ENCODE assay signal across 8 cellular contexts in genomic region chr5:72818866-72819534, GRCh38. TPM values are rescaled to one million over a fixed set of nuclear protein-coding genes. Genes with fewer than 3 reads are reported as not detected.
DNase-seq lines count a peak whose midpoint lies in the region; ATAC-seq, FAIRE-seq and TF ChIP-seq lines count a peak whose summit lies in the region.

No MANE protein-coding gene starts in this region.

- intact Hi-C loops in colonic mucosa (cut with DNase I): loop anchor here (5.0 kb wide), 1 partner anchor 207 kb away; no protein-coding TSS in a partner anchor
- intact Hi-C loops in HepG2 (cut with micrococcal nuclease; ENCODE audit: unreplicated experiment): loop anchor here (1.0 kb wide), 3 partner anchors 29 to 453 kb away; no protein-coding TSS in a partner anchor

- TF ChIP-seq EP300 in HepG2 (IDR thresholded peaks at IDR 0.05; ENCODE audit: low read depth in 2 of 2, low read length in 2 of 2): no peak
- no peak for TF ChIP-seq EP300 in HepG2 (CRISPR knock-in tag; IDR thresholded peaks at IDR 0.05; ENCODE audit: borderline replicate concordance)

- H2AFZ ChIP-seq in HepG2 (ENCODE audit: low read length): no peak overlapping the region

- peaks cover 0 to 38% (median 11%) of the 10 kb centered on the region in 11 experiments; a peak in 8 of 22 replicates for H4K20me1 ChIP-seq in BLaER1 treated with 17β-estradiol and CSF1 and Interleukin-3, amounts not matched to agents 10 nM and 100 nM
- no peaks in the 10 kb centered on the region for H4K20me1 ChIP-seq in HepG2 (ENCODE audit: insufficient read depth, low read length)

- no TSS peak for BruUV-seq in HepG2 (replicated peaks; lab: Mats Ljungman, UMichigan)

- peak; percentile 61 for FAIRE-seq in HepG2 (lab: Jason Lieb, UNC)

- no peak overlapping the region for H3K27ac ChIP-seq in BLaER1 treated with 17β-estradiol and CSF1 and Interleukin-3, amounts not matched to agents 10 nM and 100 nM
- H3K27ac ChIP-seq in VCaP: no peak overlapping the region
- no peak overlapping the region for H3K27ac ChIP-seq in colonic mucosa
- no peak overlapping the region for H3K27ac ChIP-seq in HepG2 (ENCODE audit: extremely low read length, insufficient read depth, low read length)

- CTCF ChIA-PET in HepG2 (lab: Yijun Ruan, JAX; ENCODE audit: low intra/inter-chr PET ratio, low total read pairs): interaction anchor here (1.4 kb wide), 1 partner anchor 207 kb away, joined by 9 read pairs; no protein-coding TSS in a partner anchor

- H3K4me1 ChIP-seq in BLaER1 treated with 17β-estradiol and CSF1 and Interleukin-3, amounts not matched to agents 10 nM and 100 nM: peaks cover 32 to 56% (median 45%) of the 10 kb centered on the region in 10 experiments
- H3K4me1 ChIP-seq in colonic mucosa (peaks cover 9% of the 10 kb centered on the region), HepG2 (ENCODE audit: insufficient read depth, low read length) (peaks cover 22% of the 10 kb centered on the region)

- H3K36me3 ChIP-seq in BLaER1 treated with 17β-estradiol and CSF1 and Interleukin-3, amounts not matched to agents 10 nM and 100 nM: 0 out of 22 replicates have a peak, but pooled peaks cover 0 to 7% (median 0%) of the 10 kb centered on the region in 11 experiments
- no peaks in the 10 kb centered on the region for H3K36me3 ChIP-seq in colonic mucosa
- H3K36me3 ChIP-seq in HepG2 (replicated peaks in 1 of 2; ENCODE audit: control insufficient read depth in 1 of 2, insufficient read depth in 2 of 2, low read length in 2 of 2): no peaks in the 10 kb centered on the region

- TF ChIP-seq POLR2A in HepG2 (IDR thresholded peaks at IDR 0.05; ENCODE audit: insufficient read depth in 1 of 2, low read depth in 2 of 2, low read length in 2 of 2): no peak

- peak; percentile 37 for ATAC-seq in GM21786 (IDR thresholded peaks at IDR 0.05; ENCODE audit: unreplicated experiment)
- no peak for ATAC-seq in HepG2

- H3K4me3 ChIP-seq in BLaER1 treated with 17β-estradiol and CSF1 and Interleukin-3, amounts not matched to agents 10 nM and 100 nM: no peak overlapping the region
- H3K4me3 ChIP-seq in colonic mucosa: no peak overlapping the region
- no peak overlapping the region for H3K4me3 ChIP-seq in HepG2 (replicated peaks in 1 of 3; ENCODE audit: insufficient read depth in 1 of 3, low read depth in 2 of 3, low read length in 3 of 3)

- POLR2A ChIA-PET in HepG2 (lab: Yijun Ruan, JAX): interaction anchor here (0.6 kb wide), 1 partner anchor 208 kb away, joined by 3 read pairs; no protein-coding TSS in a partner anchor

- 31% methylated on average over 5 of the region's 5 CpGs for WGBS in HepG2 (ENCODE audit: low lambda C conversion rate)

- H3K27me3 ChIP-seq in BLaER1 treated with 17β-estradiol and CSF1 and Interleukin-3, amounts not matched to agents 10 nM and 100 nM: no peaks in the 10 kb centered on the region
- H3K27me3 ChIP-seq in colonic mucosa: no peaks in the 10 kb centered on the region
- H3K27me3 ChIP-seq in HepG2 (ENCODE audit: control insufficient read depth in 1 of 2, insufficient read depth in 2 of 2, low read length in 2 of 2): no peaks in the 10 kb centered on the region

- no peaks in the 10 kb centered on the region for H3K79me2 ChIP-seq in HepG2 (ENCODE audit: insufficient read depth, low read length)

- TF ChIP-seq RAD21 in HepG2 (CRISPR knock-in tag; IDR thresholded peaks at IDR 0.05): no peak

- H3K9me3 ChIP-seq in BLaER1 treated with 17β-estradiol and CSF1 and Interleukin-3, amounts not matched to agents 10 nM and 100 nM (replicated peaks in 1 of 11): no peaks in the 10 kb centered on the region
- H3K9me3 ChIP-seq in colonic mucosa (no peaks in the 10 kb centered on the region), HepG2 (ENCODE audit: low read length) (no peaks in the 10 kb centered on the region)

- TF ChIP-seq CTCF in VCaP (conservative IDR thresholded peaks at IDR 0.05) (peak; percentile 74), colonic mucosa (IDR thresholded peaks at IDR 0.05) (peak; percentile 62), HepG2 (CRISPR knock-in tag; IDR thresholded peaks at IDR 0.05) (peak; percentile 78)

- H3K4me2 ChIP-seq in BLaER1 treated with 17β-estradiol and CSF1 and Interleukin-3, amounts not matched to agents 10 nM and 100 nM: peak overlapping the region; percentile 27 to 97 (median 87)
- H3K4me2 ChIP-seq in HepG2 (ENCODE audit: low read depth, low read length): 0 out of 2 replicates have a peak overlapping the region, but pooled peaks have one; percentile 2

- H3K9ac ChIP-seq in BLaER1 treated with 17β-estradiol and CSF1 and Interleukin-3, amounts not matched to agents 10 nM and 100 nM: no peak overlapping the region; a peak in 1 of 22 replicates
- H3K9ac ChIP-seq in colonic mucosa (ENCODE audit: low read depth in 2 of 2, low read length in 2 of 2) (no peak overlapping the region), HepG2 (ENCODE audit: insufficient read depth, low read depth, low read length) (no peak overlapping the region)

- DNase-seq in NCI-H2029 treated with DMSO at 0.1 percent for 48 hours (lab: John Stamatoyannopoulos, UW) (peak; percentile 55), colonic mucosa (peak; percentile 77), HepG2 (ENCODE audit: low spot score) (peak; percentile 53)
- peak; percentile 54 for DNase-seq in stimulated activated CD4-positive, alpha-beta T cell treated with anti-CD3 and anti-CD28 coated beads, Interleukin-4, amount 100 ng/mL, for 1 hour
- DNase-seq in activated CD4-positive, CD25-positive, alpha-beta regulatory T cell treated with anti-CD3 and anti-CD28 coated beads, Interleukin-2, amount 50 U/mL, for 72 hours: no peak

- in situ Hi-C loops in HepG2 (cut with HindIII; ENCODE audit: extremely low pct_ligation_motif_present, low pct_unique_long_range_greater_than_20kb): loop anchor here (5.0 to 10.0 kb wide), 2 partner anchors 207 to 454 kb away; no protein-coding TSS in a partner anchor

TF ChIP-seq in HepG2, 621 proteins besides CTCF, POLR2A, EP300 and RAD21 (continues in another document):
- TF ChIP-seq NR2F6 (IDR thresholded peaks at IDR 0.05): peak; percentile 80
- peak; percentile 84 for TF ChIP-seq NR2F6 (CRISPR knock-in tag; IDR thresholded peaks at IDR 0.05)
- TF ChIP-seq PATZ1 (CRISPR knock-in tag; IDR thresholded peaks at IDR 0.05): no peak
- TF ChIP-seq, protein P1, sequence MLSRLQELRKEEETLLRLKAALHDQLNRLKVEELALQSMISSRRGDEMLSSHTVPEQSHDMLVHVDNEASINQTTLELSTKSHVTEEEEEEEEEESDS (CRISPR knock-in tag; IDR thresholded peaks at IDR 0.05; ENCODE audit: borderline replicate concordance): no peak
- 0 out of 2 replicates have a peak, but pooled peaks have one; percentile 31 for TF ChIP-seq PPARG (CRISPR knock-in tag; conservative IDR thresholded peaks at IDR 0.05)
- TF ChIP-seq ZSCAN9 (CRISPR knock-in tag; IDR thresholded peaks at IDR 0.05; ENCODE audit: borderline replicate concordance): no peak

RNA-seq across cellular contexts. Expression of gene TNPO1, which starts 2.5 kb away (rescaled TPM):
- 10 to 100 TPM; 78.0 to 89.9 TPM for total RNA-seq in colonic mucosa
- 123 and 199 TPM in 2 replicates for total RNA-seq in HepG2 (2016; rRNA removed; fragmentation: Illumina TruSeq; extraction: Trizol)
- 12.5 and 18.3 TPM in 2 replicates for total RNA-seq in HepG2 (2016; cell fraction: cytosol; rRNA removed; fragmentation: Illumina TruSeq; extraction: Trizol; ENCODE audit: low read depth)
- 120 and 193 TPM in 2 replicates for total RNA-seq in HepG2 (2016; cell fraction: insoluble cytoplasmic fraction; rRNA removed; fragmentation: Illumina TruSeq; extraction: Trizol)
- 36.3 and 37.6 TPM in 2 replicates for total RNA-seq in HepG2 (2016; cell fraction: membrane; rRNA removed; fragmentation: Illumina TruSeq; extraction: Trizol)
- total RNA-seq in HepG2 (2016; cell fraction: nucleus; rRNA removed; fragmentation: Illumina TruSeq; extraction: Trizol): 104 and 105 TPM in 2 replicates
- 23.6 and 26.7 TPM in 2 replicates for polyA plus RNA-seq in HepG2 (2011; rRNA removed)
- 15.8 and 21.4 TPM in 2 replicates for polyA plus RNA-seq in HepG2 (2011; cell fraction: cytosol; rRNA removed)
- polyA plus RNA-seq in HepG2 (2011; cell fraction: nucleus; rRNA removed): 15.7 and 22.1 TPM in 2 replicates
- 32.9 and 35.1 TPM in 2 replicates for polyA plus RNA-seq in HepG2 (2012)
- 4.2 and 4.5 TPM in 2 replicates for polyA plus RNA-seq in HepG2 (2016; cell fraction: cytosol; fragmentation: Illumina TruSeq; extraction: Trizol; ENCODE audit: low read depth)
- 76.4 and 89.4 TPM in 2 replicates for polyA plus RNA-seq in HepG2 (2016; cell fraction: insoluble cytoplasmic fraction; fragmentation: Illumina TruSeq; extraction: Trizol; ENCODE audit: low read depth)
- 11.3 and 11.6 TPM in 2 replicates for polyA plus RNA-seq in HepG2 (2016; cell fraction: membrane; fragmentation: Illumina TruSeq; extraction: Trizol; ENCODE audit: low read depth)
- polyA plus RNA-seq in HepG2 (2016; cell fraction: nucleus; fragmentation: Illumina TruSeq; extraction: Trizol; ENCODE audit: insufficient read depth, low read depth): 50.1 and 51.5 TPM in 2 replicates
- polyA minus RNA-seq in HepG2 (2011; rRNA and poly(A)+ RNA removed; ENCODE audit: low replicate concordance): 94.2 and 347 TPM in 2 replicates
- polyA minus RNA-seq in HepG2 (2011; cell fraction: cytosol; rRNA and poly(A)+ RNA removed): 77.6 and 113 TPM in 2 replicates
- polyA minus RNA-seq in HepG2 (2011; cell fraction: nucleus; rRNA and poly(A)+ RNA removed): 126 and 154 TPM in 2 replicates
